In the genomic region with DNA sequence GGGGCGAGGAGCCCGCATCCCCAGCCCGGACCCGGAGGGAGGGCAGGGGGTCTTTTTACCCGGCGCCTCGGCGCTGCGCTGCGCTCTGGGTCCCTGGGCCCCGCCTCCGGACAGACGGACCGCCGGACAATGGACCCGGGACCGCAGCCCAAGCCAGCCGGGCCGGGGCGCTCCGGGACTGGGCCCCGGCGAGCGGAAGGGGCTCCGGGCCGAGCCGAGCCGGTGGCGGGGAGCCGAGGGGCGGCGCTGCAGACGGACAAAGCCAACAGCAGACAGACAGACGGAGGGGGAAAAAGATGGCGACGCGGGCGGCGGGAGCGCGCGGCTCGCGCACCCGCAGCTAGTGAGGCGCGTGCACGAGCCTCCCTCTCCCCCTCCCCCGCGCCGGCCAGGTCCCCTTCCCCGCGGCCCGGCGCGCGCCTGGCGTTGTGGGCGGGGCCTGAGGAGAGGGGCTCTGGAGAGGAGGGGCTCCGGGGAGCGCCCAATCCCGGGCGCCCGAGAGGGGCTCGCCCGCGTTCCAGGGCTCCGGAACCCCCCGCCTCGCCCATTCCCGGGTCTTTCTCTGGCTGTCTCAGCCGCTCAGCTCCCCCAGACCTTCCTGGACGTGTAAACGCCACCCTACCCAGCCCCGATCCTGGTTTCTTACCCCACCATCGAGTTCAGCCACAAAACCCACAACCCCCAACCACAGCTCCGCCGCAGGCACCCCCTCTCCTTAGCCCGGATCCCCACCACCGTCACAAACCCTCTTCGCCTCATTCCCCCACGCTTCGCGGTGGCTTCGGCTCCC, we compare ENCODE assay signal across 8 cellular contexts. TPM values are rescaled to one million over a fixed set of nuclear protein-coding genes. Genes with fewer than 3 reads are reported as not detected.
DNase-seq lines count a peak whose midpoint lies in the region; ATAC-seq and TF ChIP-seq lines count a peak whose summit lies in the region.

A gene with protein sequence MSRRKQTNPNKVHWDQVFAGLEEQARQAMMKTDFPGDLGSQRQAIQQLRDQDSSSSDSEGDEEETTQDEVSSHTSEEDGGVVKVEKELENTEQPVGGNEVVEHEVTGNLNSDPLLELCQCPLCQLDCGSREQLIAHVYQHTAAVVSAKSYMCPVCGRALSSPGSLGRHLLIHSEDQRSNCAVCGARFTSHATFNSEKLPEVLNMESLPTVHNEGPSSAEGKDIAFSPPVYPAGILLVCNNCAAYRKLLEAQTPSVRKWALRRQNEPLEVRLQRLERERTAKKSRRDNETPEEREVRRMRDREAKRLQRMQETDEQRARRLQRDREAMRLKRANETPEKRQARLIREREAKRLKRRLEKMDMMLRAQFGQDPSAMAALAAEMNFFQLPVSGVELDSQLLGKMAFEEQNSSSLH (minus strand): TSS at position 334 of the 790 bp plus-strand sequence. CDS start 4,236 bp downstream, outside the sequence.

- H3K27me3 Mint-ChIP-seq in activated T-helper 1 cell treated with anti-CD3 and anti-CD28 coated beads, Interleukin-12 subunit alpha, Interleukin-12 subunit beta, Interleukin-2, Interleukin-4 antibody, amounts not matched to agents 30 ng/mL and 10 ng/mL and 1 ng/mL, durations not matched to agents 14 hours and 24 hours and 36 hours (ENCODE audit: insufficient read depth) = peaks cover 16% of the 10 kb centered on the region
- H3K27me3 Mint-ChIP-seq in naive B cell = no peaks in the 10 kb centered on the region

- H3F3A ChIP-seq in PC-9 (ENCODE audit: insufficient read depth, low read depth) = peaks cover 27% of the 10 kb centered on the region

- DNase-seq in COLO668 (lab: John Stamatoyannopoulos, UW; ENCODE audit: unreplicated experiment) = peak; percentile 91
- peak in 51 of 76 experiments; percentile 7 to 62 (median 38) for DNase-seq in HUDEP-2 (lab: John Stamatoyannopoulos, UW; ENCODE audit: unreplicated experiment in 76 of 76)
- peak in 1 of 2 experiments; percentile 68 for DNase-seq in PC-9
- peak; percentile 61 for DNase-seq in activated T-helper 1 cell treated with anti-CD3 and anti-CD28 coated beads, Interleukin-12 subunit alpha, Interleukin-12 subunit beta, Interleukin-2, Interleukin-4 antibody, amounts not matched to agents 30 ng/mL and 10 ng/mL and 1 ng/mL, durations not matched to agents 14 hours and 24 hours and 36 hours (ENCODE audit: low spot score)
- peak; percentile 67 for DNase-seq in fibroblast of gingiva (ENCODE audit: low read depth)
- DNase-seq in naive B cell = peak; percentile 78
- peak; percentile 67 for DNase-seq in stimulated activated naive CD4-positive, alpha-beta T cell treated with Interleukin-2 at 50 U/mL for 16 hours (lab: John Stamatoyannopoulos, UW)

- POLR2A ChIA-PET in PC-9 (lab: Charles Lee; ENCODE audit: unreplicated experiment) = interaction anchor here (0.6 kb wide), 1 partner anchor 75 kb away, joined by 7 read pairs; no protein-coding TSS in a partner anchor

- H3K27me3 ChIP-seq in PC-9 (ENCODE audit: insufficient read depth, low read depth) = no peaks in the 10 kb centered on the region

- H3K79me2 ChIP-seq in PC-9 (ENCODE audit: low read depth) = no peaks in the 10 kb centered on the region

- H3K9me2 ChIP-seq in PC-9 (ENCODE audit: insufficient read depth) = no peaks in the 10 kb centered on the region

- H3K4me1 Mint-ChIP-seq in activated T-helper 1 cell treated with anti-CD3 and anti-CD28 coated beads, Interleukin-12 subunit alpha, Interleukin-12 subunit beta, Interleukin-2, Interleukin-4 antibody, amounts not matched to agents 30 ng/mL and 10 ng/mL and 1 ng/mL, durations not matched to agents 14 hours and 24 hours and 36 hours (ENCODE audit: low read depth) = peaks cover 54% of the 10 kb centered on the region
- H3K4me1 Mint-ChIP-seq in naive B cell = peaks cover 42 to 51% (median 47%) of the 10 kb centered on the region in 3 donors

- ATAC-seq in GM19467 (IDR thresholded peaks at IDR 0.05; ENCODE audit: unreplicated experiment) = peak; percentile 32
- peak; percentile 54 to 60 for ATAC-seq in naive B cell (ENCODE audit: low read depth in 2 of 2)

- CTCF ChIA-PET in PC-9 (lab: Charles Lee) = no interaction called here

- intact Hi-C loops in PC-9 (cut with micrococcal nuclease; ENCODE audit: unreplicated experiment) = loop anchor here (1.0 to 2.0 kb wide), 3 partner anchors 10 to 75 kb away; a partner anchor contains a TSS
- intact Hi-C loops in activated T-helper 1 cell treated with anti-CD3 and anti-CD28 coated beads, Interleukin-12 subunit alpha, Interleukin-12 subunit beta, Interleukin-2, Interleukin-4 antibody, amounts not matched to agents 30 ng/mL and 10 ng/mL and 1 ng/mL, durations not matched to agents 14 hours and 24 hours and 36 hours (cut with micrococcal nuclease) = loop anchor here (1.0 to 10.0 kb wide), 3 partner anchors 11 to 319 kb away; a partner anchor contains a TSS

- H3K4me1 ChIP-seq in PC-9 (replicated peaks; ENCODE audit: insufficient read depth) = peaks cover 19% of the 10 kb centered on the region

- peak within 1 kb of the TSS; percentile 94 for H3K27ac Mint-ChIP-seq in activated T-helper 1 cell treated with anti-CD3 and anti-CD28 coated beads, Interleukin-12 subunit alpha, Interleukin-12 subunit beta, Interleukin-2, Interleukin-4 antibody, amounts not matched to agents 30 ng/mL and 10 ng/mL and 1 ng/mL, durations not matched to agents 14 hours and 24 hours and 36 hours
- peak within 1 kb of the TSS; percentile 97 to 99 (median 98) for H3K27ac Mint-ChIP-seq in naive B cell

- H3K36me3 ChIP-seq in PC-9 (ENCODE audit: low read depth) = no peaks in the 10 kb centered on the region

- H3K27ac ChIP-seq in PC-9 = peak within 1 kb of the TSS; percentile 39; the same call in 1 of the 2 replicates

- H3K4me2 ChIP-seq in PC-9 = peak within 1 kb of the TSS; percentile 92

- H3K9me3 ChIP-seq in PC-9 (ENCODE audit: insufficient read depth, low read depth) = no peaks in the 10 kb centered on the region

- no TSS peak for BruUV-seq in PC-9 (replicated peaks; lab: Mats Ljungman, UMichigan)

- H2AFZ ChIP-seq in PC-9 = peak within 1 kb of the TSS; percentile 89

- peak; percentile 57; the same call in 1 of the 2 replicates for TF ChIP-seq CTCF in PC-9 (conservative IDR thresholded peaks at IDR 0.05)

- H3K36me3 Mint-ChIP-seq in activated T-helper 1 cell treated with anti-CD3 and anti-CD28 coated beads, Interleukin-12 subunit alpha, Interleukin-12 subunit beta, Interleukin-2, Interleukin-4 antibody, amounts not matched to agents 30 ng/mL and 10 ng/mL and 1 ng/mL, durations not matched to agents 14 hours and 24 hours and 36 hours (ENCODE audit: low read depth) = peaks cover 10% of the 10 kb centered on the region
- H3K36me3 Mint-ChIP-seq in naive B cell = peaks cover 9 to 10% of the 10 kb centered on the region in 2 donors

- peak within 1 kb of the TSS; percentile 96 for H3K4me3 Mint-ChIP-seq in activated T-helper 1 cell treated with anti-CD3 and anti-CD28 coated beads, Interleukin-12 subunit alpha, Interleukin-12 subunit beta, Interleukin-2, Interleukin-4 antibody, amounts not matched to agents 30 ng/mL and 10 ng/mL and 1 ng/mL, durations not matched to agents 14 hours and 24 hours and 36 hours
- peak within 1 kb of the TSS; percentile 92 to 99 (median 96) for H3K4me3 Mint-ChIP-seq in naive B cell

- no peaks in the 10 kb centered on the region for H4K20me1 ChIP-seq in PC-9 (ENCODE audit: insufficient read depth)

- H3K9me3 Mint-ChIP-seq in activated T-helper 1 cell treated with anti-CD3 and anti-CD28 coated beads, Interleukin-12 subunit alpha, Interleukin-12 subunit beta, Interleukin-2, Interleukin-4 antibody, amounts not matched to agents 30 ng/mL and 10 ng/mL and 1 ng/mL, durations not matched to agents 14 hours and 24 hours and 36 hours = no peaks in the 10 kb centered on the region
- no peaks in the 10 kb centered on the region for H3K9me3 Mint-ChIP-seq in naive B cell

- H3K4me3 ChIP-seq in PC-9 = peak within 1 kb of the TSS; percentile 83

RNA-seq across cellular contexts. Expression of the gene that starts here (rescaled TPM):
- 5.9 TPM in 2 replicates for total RNA-seq in PC-9 (2021)
- 6.4 and 7.4 TPM in 2 replicates for total RNA-seq in activated T-helper 1 cell treated with anti-CD3 and anti-CD28 coated beads, Interleukin-12 subunit alpha, Interleukin-12 subunit beta, Interleukin-2, Interleukin-4 antibody, amounts not matched to agents 30 ng/mL and 10 ng/mL and 1 ng/mL, durations not matched to agents 14 hours and 24 hours and 36 hours
- 10 to 100 TPM; 19.0 to 34.4 (median 26.9) TPM for polyA plus RNA-seq in naive B cell (ENCODE audit: low read depth in 6 of 6)
